ENCODE assay signal across 8 cellular contexts in the genomic region with DNA sequence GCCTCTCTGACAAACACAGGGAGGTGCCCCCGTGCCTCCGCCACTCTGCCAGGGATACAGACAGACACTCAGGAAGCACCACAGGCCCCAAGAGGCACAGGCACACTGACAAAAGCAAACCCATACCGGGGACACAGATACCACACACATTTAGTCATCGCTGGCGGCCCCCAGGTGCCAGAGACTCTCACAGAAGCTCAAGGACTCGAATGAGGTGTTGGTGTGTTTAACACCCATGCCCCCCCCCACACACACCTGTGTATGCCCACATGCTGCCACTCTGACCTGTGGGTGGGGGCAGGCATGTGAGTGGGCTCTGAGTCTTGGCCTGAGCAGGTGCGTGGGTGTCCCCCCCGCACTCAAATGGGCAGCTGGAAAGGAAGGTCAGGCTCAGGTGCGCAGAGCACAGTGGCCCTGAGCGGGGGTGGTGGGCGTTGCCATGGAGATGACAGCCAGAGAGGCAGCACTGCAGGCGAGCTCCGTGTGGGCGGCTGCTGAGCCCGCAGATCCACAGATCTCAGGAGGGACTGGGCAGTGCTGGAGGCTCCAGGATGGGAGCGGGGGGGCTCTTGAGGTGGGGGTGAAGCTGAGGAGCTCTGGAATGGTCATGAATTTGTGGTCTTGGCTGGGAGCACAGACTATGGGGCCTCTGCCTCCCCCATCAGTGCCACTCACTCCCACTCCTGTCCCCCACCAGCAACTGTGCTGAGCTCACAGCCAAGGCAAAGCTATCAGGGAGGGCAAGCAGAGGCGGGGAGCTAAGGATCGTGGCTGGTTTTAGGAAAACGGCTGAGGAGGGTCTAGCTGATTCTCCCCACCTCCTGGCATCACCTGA.
DNase-seq lines count a peak whose midpoint lies in the region; ATAC-seq, FAIRE-seq and TF ChIP-seq lines count a peak whose summit lies in the region.

No MANE protein-coding gene starts in this region.

- no peaks in the 10 kb centered on the region for H3K79me2 ChIP-seq in K562 (ENCODE audit: control insufficient read depth, insufficient read depth, low read length)

- POLR2A ChIA-PET in K562 (lab: Yijun Ruan, JAX) = interaction anchor here (0.6 to 1.6 kb wide), 8 partner anchors 11 to 278 kb away, joined by 3 to 8 read pairs (median 4); a partner anchor contains a TSS

- intact Hi-C loops in K562 (cut with micrococcal nuclease) (loop anchor here (5.0 to 10.0 kb wide), 4 partner anchors 135 to 625 kb away; a partner anchor contains a TSS), posterior cingulate gyrus (cut with DNase I) (loop anchor here (5.0 to 10.0 kb wide), 2 partner anchors 135 to 212 kb away; a partner anchor contains a TSS), lower lobe of right lung (cut with DNase I) (no loop called here)

- peaks cover 29 to 54% of the 10 kb centered on the region in 2 experiments; a peak in 4 of 5 replicates for H3K4me1 ChIP-seq in K562 (replicated peaks in 1 of 2; ENCODE audit: control insufficient read depth in 2 of 2, insufficient read depth in 2 of 2, low read length in 2 of 2)
- peaks cover 29% of the 10 kb centered on the region for H3K4me1 ChIP-seq in lower lobe of right lung

- H3K36me3 ChIP-seq in K562 (ENCODE audit: control insufficient read depth, insufficient read depth, low read length) (no peaks in the 10 kb centered on the region), lower lobe of right lung (no peaks in the 10 kb centered on the region)

- H3K9ac ChIP-seq in K562 (ENCODE audit: insufficient read depth in 1 of 2, low read depth in 2 of 2, low read length in 2 of 2) = 0 out of 4 replicates have a peak overlapping the region, but pooled peaks of 1 of the 2 experiments have one; percentile 46

- H3K27ac ChIP-seq in K562 (ENCODE audit: extremely low read depth, low read depth, low read length) (no peak overlapping the region), lower lobe of right lung (no peak overlapping the region)

- TF ChIP-seq CTCF in K562 (IDR thresholded peaks at IDR 0.05 in 2 of 3, conservative IDR thresholded peaks at IDR 0.05 in 1 of 3; ENCODE audit: insufficient read depth in 2 of 3, low read depth in 1 of 3, low read length in 3 of 3) (no peak), lower lobe of right lung (IDR thresholded peaks at IDR 0.05) (no peak)

- in situ Hi-C loops in K562 (cut with MboI) = no loop called here

- no peaks in the 10 kb centered on the region for H3K9me1 ChIP-seq in K562 (ENCODE audit: control insufficient read depth, insufficient read depth, low read length)

- H3K4me2 ChIP-seq in K562 (ENCODE audit: insufficient read depth, low read length) = peak overlapping the region; percentile 68

- no peak for TF ChIP-seq EP300 in K562 (IDR thresholded peaks at IDR 0.05; ENCODE audit: low read length)

- H3K4me3 ChIP-seq in K562 (no peak overlapping the region), lower lobe of right lung (no peak overlapping the region)

- ATAC-seq in K562 (peak; percentile 50), GM21447 (IDR thresholded peaks at IDR 0.05; ENCODE audit: unreplicated experiment) (no peak), lower lobe of right lung (no peak)

- DNase-seq in SHP77 (lab: John Stamatoyannopoulos, UW) (peak; percentile 48 to 57), SHP77 treated with DMSO at 0.1 percent for 48 hours (lab: John Stamatoyannopoulos, UW) (no peak), NCI-H146 treated with DMSO at 0.1 percent for 48 hours (lab: John Stamatoyannopoulos, UW; ENCODE audit: unreplicated experiment) (peak; percentile 40), K562 (ENCODE audit: extremely low read depth in 1 of 4, low spot score in 3 of 4) (peak; percentile 70 to 91 (median 80)), posterior cingulate gyrus (peak in 7 of 10 donors; percentile 51 to 93 (median 60)), ecto neural progenitor cell (ENCODE audit: low spot score) (no peak), lower lobe of right lung (no peak)

- no peaks in the 10 kb centered on the region for H4K20me1 ChIP-seq in K562 (replicated peaks; ENCODE audit: control insufficient read depth, insufficient read depth, low read length)

- BruUV-seq in K562 (replicated peaks; lab: Mats Ljungman, UMichigan) = no TSS peak

- peak overlapping the region; percentile 72; the same call in 1 of the 2 replicates for H2AFZ ChIP-seq in K562 (ENCODE audit: low read depth, low read length)

- H3K9me3 ChIP-seq in K562 (replicated peaks; ENCODE audit: control insufficient read depth, insufficient read depth, low read depth, low read length) = no peaks in the 10 kb centered on the region
- no peaks in the 10 kb centered on the region for H3K9me3 ChIP-seq in lower lobe of right lung

- WGBS in K562 (ENCODE audit: insufficient coverage, low coverage, missing lambda C conversion rate) = 26% methylated on average over 18 of the region's 19 CpGs

- TF ChIP-seq POLR2A in K562 (conservative IDR thresholded peaks at IDR 0.05) = no peak

- H3K27me3 ChIP-seq in K562 (ENCODE audit: control insufficient read depth in 2 of 2, insufficient read depth in 2 of 2, low read length in 2 of 2) (no peaks in the 10 kb centered on the region; a peak in 1 of 5 replicates), lower lobe of right lung (ENCODE audit: low read depth) (no peaks in the 10 kb centered on the region)

- FAIRE-seq in K562 (lab: Jason Lieb, UNC) = no peak

- CTCF ChIA-PET in K562 (lab: Yijun Ruan, JAX; ENCODE audit: low intra/inter-chr PET ratio) = interaction anchor here (1.2 kb wide), 1 partner anchor 30 kb away, joined by 4 read pairs; no protein-coding TSS in a partner anchor

- no peak for TF ChIP-seq RAD21 in K562 (CRISPR knock-in tag; conservative IDR thresholded peaks at IDR 0.05 in 1 of 2, IDR thresholded peaks at IDR 0.05 in 1 of 2)

TF ChIP-seq in K562, 482 proteins besides CTCF, POLR2A, EP300 and RAD21:
- TF ChIP-seq, protein P1, sequence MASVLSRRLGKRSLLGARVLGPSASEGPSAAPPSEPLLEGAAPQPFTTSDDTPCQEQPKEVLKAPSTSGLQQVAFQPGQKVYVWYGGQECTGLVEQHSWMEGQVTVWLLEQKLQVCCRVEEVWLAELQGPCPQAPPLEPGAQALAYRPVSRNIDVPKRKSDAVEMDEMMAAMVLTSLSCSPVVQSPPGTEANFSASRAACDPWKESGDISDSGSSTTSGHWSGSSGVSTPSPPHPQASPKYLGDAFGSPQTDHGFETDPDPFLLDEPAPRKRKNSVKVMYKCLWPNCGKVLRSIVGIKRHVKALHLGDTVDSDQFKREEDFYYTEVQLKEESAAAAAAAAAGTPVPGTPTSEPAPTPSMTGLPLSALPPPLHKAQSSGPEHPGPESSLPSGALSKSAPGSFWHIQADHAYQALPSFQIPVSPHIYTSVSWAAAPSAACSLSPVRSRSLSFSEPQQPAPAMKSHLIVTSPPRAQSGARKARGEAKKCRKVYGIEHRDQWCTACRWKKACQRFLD (CRISPR knock-in tag; IDR thresholded peaks at IDR 0.05) = no peak
- TF ChIP-seq NELFE (IDR thresholded peaks at IDR 0.05; ENCODE audit: insufficient read depth, insufficient read length) = no peak
- peak; percentile 97 for TF ChIP-seq EGR1 (conservative IDR thresholded peaks at IDR 0.05)
- TF ChIP-seq MEF2D (tag; conservative IDR thresholded peaks at IDR 0.05; ENCODE audit: low read depth) = no peak
- peak; percentile 91 for TF ChIP-seq RFX1 (IDR thresholded peaks at IDR 0.05)
- no peak for TF ChIP-seq ESRRA (IDR thresholded peaks at IDR 0.05; ENCODE audit: borderline replicate concordance, low read depth)
- TF ChIP-seq, protein P2, sequence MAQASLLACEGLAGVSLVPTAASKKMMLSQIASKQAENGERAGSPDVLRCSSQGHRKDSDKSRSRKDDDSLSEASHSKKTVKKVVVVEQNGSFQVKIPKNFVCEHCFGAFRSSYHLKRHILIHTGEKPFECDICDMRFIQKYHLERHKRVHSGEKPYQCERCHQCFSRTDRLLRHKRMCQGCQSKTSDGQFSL (CRISPR knock-in tag; IDR thresholded peaks at IDR 0.05) = peak; percentile 79
- TF ChIP-seq, protein P2 (tag; IDR thresholded peaks at IDR 0.05) = 0 out of 4 replicates have a peak, but pooled peaks of 1 of the 2 experiments have one; percentile 23
- TF ChIP-seq NRF1 (conservative IDR thresholded peaks at IDR 0.05 in 1 of 2, IDR thresholded peaks at IDR 0.05 in 1 of 2) = peak; percentile 50 to 62; a peak in 3 of 4 replicates
- TF ChIP-seq, protein P3, sequence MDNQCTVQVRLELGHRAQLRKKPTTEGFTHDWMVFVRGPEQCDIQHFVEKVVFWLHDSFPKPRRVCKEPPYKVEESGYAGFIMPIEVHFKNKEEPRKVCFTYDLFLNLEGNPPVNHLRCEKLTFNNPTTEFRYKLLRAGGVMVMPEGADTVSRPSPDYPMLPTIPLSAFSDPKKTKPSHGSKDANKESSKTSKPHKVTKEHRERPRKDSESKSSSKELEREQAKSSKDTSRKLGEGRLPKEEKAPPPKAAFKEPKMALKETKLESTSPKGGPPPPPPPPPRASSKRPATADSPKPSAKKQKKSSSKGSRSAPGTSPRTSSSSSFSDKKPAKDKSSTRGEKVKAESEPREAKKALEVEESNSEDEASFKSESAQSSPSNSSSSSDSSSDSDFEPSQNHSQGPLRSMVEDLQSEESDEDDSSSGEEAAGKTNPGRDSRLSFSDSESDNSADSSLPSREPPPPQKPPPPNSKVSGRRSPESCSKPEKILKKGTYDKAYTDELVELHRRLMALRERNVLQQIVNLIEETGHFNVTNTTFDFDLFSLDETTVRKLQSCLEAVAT (IDR thresholded peaks at IDR 0.05) = no peak
- TF ChIP-seq CREM (IDR thresholded peaks at IDR 0.05; ENCODE audit: low read depth) = 0 out of 2 replicates have a peak, but pooled peaks have one; percentile 7
- no peak for TF ChIP-seq ZNF41 (CRISPR knock-in tag; conservative IDR thresholded peaks at IDR 0.05)
- TF ChIP-seq, protein P4, sequence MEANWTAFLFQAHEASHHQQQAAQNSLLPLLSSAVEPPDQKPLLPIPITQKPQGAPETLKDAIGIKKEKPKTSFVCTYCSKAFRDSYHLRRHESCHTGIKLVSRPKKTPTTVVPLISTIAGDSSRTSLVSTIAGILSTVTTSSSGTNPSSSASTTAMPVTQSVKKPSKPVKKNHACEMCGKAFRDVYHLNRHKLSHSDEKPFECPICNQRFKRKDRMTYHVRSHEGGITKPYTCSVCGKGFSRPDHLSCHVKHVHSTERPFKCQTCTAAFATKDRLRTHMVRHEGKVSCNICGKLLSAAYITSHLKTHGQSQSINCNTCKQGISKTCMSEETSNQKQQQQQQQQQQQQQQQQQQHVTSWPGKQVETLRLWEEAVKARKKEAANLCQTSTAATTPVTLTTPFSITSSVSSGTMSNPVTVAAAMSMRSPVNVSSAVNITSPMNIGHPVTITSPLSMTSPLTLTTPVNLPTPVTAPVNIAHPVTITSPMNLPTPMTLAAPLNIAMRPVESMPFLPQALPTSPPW (CRISPR knock-in tag; IDR thresholded peaks at IDR 0.05) = peak; percentile 49

Comparison
In these comparisons a context has a peak if more than half of its experiments do, and no peak if none do; other contexts are left out.
1. DNase-seq: peak in SHP77 (2 of 2), NCI-H146 treated with DMSO at 0.1 percent for 48 hours (single experiment), K562 (4 of 4) and posterior cingulate gyrus (7 of 10); none in SHP77 treated with DMSO at 0.1 percent for 48 hours (single experiment), ecto neural progenitor cell (single experiment) and lower lobe of right lung (single experiment).